10 cellular contexts compared by ENCODE assay signal in genomic region chr3:50516048-50516871, GRCh38. TPM values are rescaled to one million over a fixed set of nuclear protein-coding genes. Genes with fewer than 3 reads are reported as not detected.
A peak's percentile ranks its signal among the peaks of the same experiment; 100 is the strongest.
DNase-seq lines count a peak whose midpoint lies in the region; ATAC-seq and TF ChIP-seq lines count a peak whose summit lies in the region.
"Had no signal": no experiment of that assay in that cellular context is flagged by ENCODE, and none has a peak within 500 bp of the region (broad histone marks: within the 10 kb centered on the region; RNA-seq: fewer than 3 reads in every experiment).

No MANE protein-coding gene starts in this region.

- no peak for TF ChIP-seq POLR2A in spleen (IDR thresholded peaks at IDR 0.05)

- peaks cover 6% of the 10 kb centered on the region for H3K4me1 Mint-ChIP-seq in activated T-cell treated with anti-CD3 and anti-CD28 coated beads, Interleukin-2, amount 50 U/mL, for 4 hours (ENCODE audit: low read depth)

- no peaks in the 10 kb centered on the region for H3K9me3 Mint-ChIP-seq in activated T-cell treated with anti-CD3 and anti-CD28 coated beads, Interleukin-2, amount 50 U/mL, for 4 hours

- TF ChIP-seq CTCF in WERI-Rb-1 (IDR thresholded peaks at IDR 0.05; ENCODE audit: low read depth, low read length) (peak; percentile 12; the same call in 1 of the 2 replicates), spleen (IDR thresholded peaks at IDR 0.05 in 8 of 11, conservative IDR thresholded peaks at IDR 0.05 in 3 of 11) (peak in 1 of 11 experiments; percentile 1)

- no peaks in the 10 kb centered on the region for H3K36me3 Mint-ChIP-seq in activated T-cell treated with anti-CD3 and anti-CD28 coated beads, Interleukin-2, amount 50 U/mL, for 4 hours (ENCODE audit: insufficient read depth)

- no peak overlapping the region for H3K4me3 Mint-ChIP-seq in activated T-cell treated with anti-CD3 and anti-CD28 coated beads, Interleukin-2, amount 50 U/mL, for 4 hours

- H3K4me3 ChIP-seq in HUES64 (ENCODE audit: low read length) (peak overlapping the region; percentile 38), WERI-Rb-1 (ENCODE audit: low read depth, low read length) (peak overlapping the region; percentile 27), spleen (peak overlapping the region in 4 of 8 donors; percentile 14 to 49 (median 18))

- no peaks in the 10 kb centered on the region for H3K27me3 Mint-ChIP-seq in activated T-cell treated with anti-CD3 and anti-CD28 coated beads, Interleukin-2, amount 50 U/mL, for 4 hours (ENCODE audit: low read depth)

- H3K4me1 ChIP-seq in HUES64 (ENCODE audit: insufficient read depth, low read length) (peaks cover 43% of the 10 kb centered on the region), spleen (peaks cover 16 to 35% (median 30%) of the 10 kb centered on the region in 6 donors)

- H3K27ac ChIP-seq in HUES64 (ENCODE audit: low read depth, low read length) (peak overlapping the region; percentile 86), WERI-Rb-1 (peak overlapping the region; percentile 78), spleen (peak overlapping the region; percentile 49 to 85 (median 78))

- no peaks in the 10 kb centered on the region for H3K9me3 ChIP-seq in HUES64 (ENCODE audit: insufficient read depth, low read depth, low read length)
- H3K9me3 ChIP-seq in WERI-Rb-1 (ENCODE audit: severe bottlenecking) = no peaks in the 10 kb centered on the region
- no peaks in the 10 kb centered on the region for H3K9me3 ChIP-seq in spleen

- 15% methylated on average over 13 of the region's 13 CpGs for WGBS in HUES64
- WGBS in spleen, 5 donors = 27 to 38% (median 33%) methylated on average over 12 to 13 of the region's 13 CpGs

- ATAC-seq in HG03342 (IDR thresholded peaks at IDR 0.05; ENCODE audit: unreplicated experiment) = no peak
- ATAC-seq in activated T-cell treated with anti-CD3 and anti-CD28 coated beads, Interleukin-2, amount 50 U/mL, for 4 hours = no peak

- H3K27me3 ChIP-seq in HUES64 (ENCODE audit: insufficient read depth, low read length) (no peaks in the 10 kb centered on the region), WERI-Rb-1 (ENCODE audit: insufficient read depth, low read depth, severe bottlenecking) (no peaks in the 10 kb centered on the region), spleen (replicated peaks in 1 of 7) (peaks cover 0 to 3% (median 0%) of the 10 kb centered on the region in 7 donors)

- H3K9ac ChIP-seq in HUES64 (ENCODE audit: low read depth, low read length) = peak overlapping the region; percentile 60

- no peaks in the 10 kb centered on the region for H3K36me3 ChIP-seq in HUES64 (ENCODE audit: insufficient read depth, low read length)
- H3K36me3 ChIP-seq in WERI-Rb-1 = no peaks in the 10 kb centered on the region
- H3K36me3 ChIP-seq in spleen = no peaks in the 10 kb centered on the region

- DNase-seq in WERI-Rb-1 = peak; percentile 89
- peak; percentile 85 for DNase-seq in iPS-NIHi7 (ENCODE audit: extremely low spot score)
- peak; percentile 81 for DNase-seq in spleen
- no peak for DNase-seq in globus pallidus (ENCODE audit: low spot score)
- no peak for DNase-seq in activated T-cell treated with anti-CD3 and anti-CD28 coated beads, Interleukin-2, amount 50 U/mL, for 4 hours
- no peak for DNase-seq in dedifferentiated amniotic fluid mesenchymal stem cell (ENCODE audit: extremely low spot score)
- DNase-seq: activated CD8-positive, alpha-beta memory T cell treated with anti-CD3 and anti-CD28 coated beads, Interleukin-2, amount 50 U/mL, for 48 hours; stimulated activated CD4-positive, alpha-beta T cell treated with anti-CD3 and anti-CD28 coated beads, Interleukin-1b, Interleukin-23, amount 100 ng/mL, for 48 hours had no signal

- intact Hi-C loops in spleen (cut with DNase I; ENCODE audit: low total_unique reads) = no loop called here

RNA-seq across cellular contexts. Expression of gene CACNA2D2, which starts 12.8 kb away (rescaled TPM):
- polyA plus RNA-seq in HUES64 (2013, experiment 1 of 2) = 9.3 TPM
- polyA plus RNA-seq in HUES64 (2013, experiment 2 of 2) = 13.9 TPM
- total RNA-seq in spleen = 1 to 10 TPM in 6 of 7 donors, under 1 TPM in 1; 0.85 to 3.2 (median 1.4) TPM
- polyA plus RNA-seq in spleen = under 1 TPM; 0.24 to 0.64 (median 0.26) TPM
- under 1 TPM; 0.35 to 0.90 (median 0.58) TPM for total RNA-seq in activated T-cell treated with anti-CD3 and anti-CD28 coated beads, Interleukin-2, amount 50 U/mL, for 4 hours

RNA-seq across cellular contexts. Expression of gene C3orf18, which starts 51.3 kb away (rescaled TPM):
- polyA plus RNA-seq in HUES64 (2013, experiment 1 of 2) = 4.8 TPM
- 7.3 TPM for polyA plus RNA-seq in HUES64 (2013, experiment 2 of 2)
- total RNA-seq in spleen = 10 to 100 TPM in 1 of 7 donors, 1 to 10 TPM in 6; 3.2 to 12.2 (median 5.8) TPM
- polyA plus RNA-seq in spleen = 1 to 10 TPM; 2.3 to 4.6 (median 3.5) TPM
- 10 to 100 TPM in 1 of 3 donors, 1 to 10 TPM in 2; 6.7 to 11.2 (median 9.0) TPM for total RNA-seq in activated T-cell treated with anti-CD3 and anti-CD28 coated beads, Interleukin-2, amount 50 U/mL, for 4 hours

RNA-seq across cellular contexts. Expression of gene HEMK1, which starts 53.1 kb away (rescaled TPM):
- 6.3 TPM for polyA plus RNA-seq in HUES64 (2013, experiment 1 of 2)
- 7.5 TPM for polyA plus RNA-seq in HUES64 (2013, experiment 2 of 2)
- 10 to 100 TPM in 6 of 7 donors, 1 to 10 TPM in 1; 7.6 to 22.5 (median 18.9) TPM for total RNA-seq in spleen
- polyA plus RNA-seq in spleen = 10 to 100 TPM; 25.1 to 45.2 (median 41.1) TPM
- total RNA-seq in activated T-cell treated with anti-CD3 and anti-CD28 coated beads, Interleukin-2, amount 50 U/mL, for 4 hours = 10 to 100 TPM; 26.8 to 31.1 (median 27.4) TPM

Comparison
In these comparisons a context has a peak if more than half of its experiments do, and no peak if none do; other contexts are left out.
1. DNase-seq: peak in WERI-Rb-1 (single experiment), iPS-NIHi7 (single experiment) and spleen (single experiment); none in globus pallidus (single experiment), activated T-cell treated with anti-CD3 and anti-CD28 coated beads, Interleukin-2, amount 50 U/mL, for 4 hours (single experiment) and dedifferentiated amniotic fluid mesenchymal stem cell (single experiment).
2. Peak in every context shown above with its lines, with median percentiles within 50 percentile points of each other: H3K27ac ChIP-seq.